14 cellular contexts compared by ENCODE assay signal in genomic region chr14:57179273-57179672, GRCh38.
DNase-seq lines count a peak whose midpoint lies in the region; ATAC-seq and TF ChIP-seq lines count a peak whose summit lies in the region.
"Had no signal": no experiment of that assay in that cellular context is flagged by ENCODE, and none has a peak within 500 bp of the region (broad histone marks: within the 10 kb centered on the region; RNA-seq: fewer than 3 reads in every experiment).

No MANE protein-coding gene starts in this region.

- H3K9me3 Mint-ChIP-seq in endodermal cell (no peaks in the 10 kb centered on the region), neural progenitor cell (no peaks in the 10 kb centered on the region), immature natural killer cell (peaks cover 0 to 5% (median 0%) of the 10 kb centered on the region in 6 donors)
- H3K9me3 Mint-ChIP-seq: CD4-positive, alpha-beta memory T cell; HFFc6 had no signal

- no peak for DNase-seq in RWPE2 (ENCODE audit: low spot score)
- peak; percentile 55 for DNase-seq in endodermal cell
- DNase-seq in neural progenitor cell (ENCODE audit: low spot score) = peak; percentile 11
- no peak for DNase-seq in GM23248
- no peak for DNase-seq in immature natural killer cell
- DNase-seq: C1 segment of cervical spinal cord; Calu3; CD4-positive, alpha-beta memory T cell; COR-L47; DMS53; DMS79 treated with DMSO at 0.1 percent for 48 hours; HFFc6 had no signal

- H3K9ac ChIP-seq in endodermal cell (ENCODE audit: extremely low read depth, low read length, poor library complexity, severe bottlenecking) (no peak overlapping the region), neural progenitor cell (no peak overlapping the region), GM23248 (no peak overlapping the region)

- no peaks in the 10 kb centered on the region for H4K20me1 ChIP-seq in neural progenitor cell (ENCODE audit: low read depth)
- H4K20me1 ChIP-seq in GM23248 (ENCODE audit: insufficient read depth) = no peaks in the 10 kb centered on the region

- H3K9me2 ChIP-seq in GM23248 (ENCODE audit: insufficient read depth) = no peaks in the 10 kb centered on the region

- no peaks in the 10 kb centered on the region for H3K79me2 ChIP-seq in neural progenitor cell (ENCODE audit: low read depth)
- H3K79me2 ChIP-seq in GM23248 (ENCODE audit: insufficient read depth) = no peaks in the 10 kb centered on the region

- H3F3A ChIP-seq in neural progenitor cell (ENCODE audit: low read depth) = no peaks in the 10 kb centered on the region
- H3F3A ChIP-seq in GM23248 (ENCODE audit: insufficient read depth) = no peaks in the 10 kb centered on the region

- H3K36me3 Mint-ChIP-seq in endodermal cell (ENCODE audit: low read depth) = no peaks in the 10 kb centered on the region
- H3K36me3 Mint-ChIP-seq in neural progenitor cell = no peaks in the 10 kb centered on the region
- H3K36me3 Mint-ChIP-seq in immature natural killer cell = no peaks in the 10 kb centered on the region
- H3K36me3 Mint-ChIP-seq: CD4-positive, alpha-beta memory T cell had no signal

- 88 to 92% methylated on average over 2 to 4 of the region's 4 CpGs for WGBS in endodermal cell (ENCODE audit: insufficient coverage in 1 of 2, insufficient read length in 1 of 2), 2 experiments
- WGBS in GM23248 (ENCODE audit: low coverage in 1 of 2, low lambda C conversion rate in 2 of 2, missing lambda C conversion rate in 2 of 2), 2 experiments = 49 to 61% methylated on average over 4 of the region's 4 CpGs

- H3K36me3 ChIP-seq in RWPE2 (ENCODE audit: low read depth) (no peaks in the 10 kb centered on the region), endodermal cell (ENCODE audit: control insufficient read depth, insufficient read depth, low read length) (no peaks in the 10 kb centered on the region), neural progenitor cell (no peaks in the 10 kb centered on the region), GM23248 (ENCODE audit: low read depth) (no peaks in the 10 kb centered on the region)
- H3K36me3 ChIP-seq: HAP-1 had no signal

- no peaks in the 10 kb centered on the region for H3K4me1 ChIP-seq in RWPE2 (ENCODE audit: insufficient read depth, poor library complexity, severe bottlenecking)
- no peaks in the 10 kb centered on the region for H3K4me1 ChIP-seq in endodermal cell (ENCODE audit: control insufficient read depth, insufficient read depth, low read length)
- peaks cover 10% of the 10 kb centered on the region for H3K4me1 ChIP-seq in neural progenitor cell
- no peaks in the 10 kb centered on the region for H3K4me1 ChIP-seq in GM23248 (ENCODE audit: insufficient read depth)

- H3K4me2 ChIP-seq in neural progenitor cell (no peak overlapping the region), GM23248 (ENCODE audit: unreplicated experiment) (no peak overlapping the region)

- H3K27me3 ChIP-seq in RWPE2 (ENCODE audit: insufficient read depth, poor library complexity, severe bottlenecking) (peaks cover 74% of the 10 kb centered on the region), endodermal cell (ENCODE audit: control insufficient read depth, insufficient read depth, low read length, poor library complexity, severe bottlenecking) (no peaks in the 10 kb centered on the region), neural progenitor cell (no peaks in the 10 kb centered on the region), GM23248 (replicated peaks; ENCODE audit: insufficient read depth) (peaks cover 3% of the 10 kb centered on the region; the same call in 1 of the 2 replicates)

- H2AFZ ChIP-seq in neural progenitor cell (replicated peaks) = peak overlapping the region; percentile 55
- no peak overlapping the region for H2AFZ ChIP-seq in GM23248

- in situ Hi-C loops in GM23248 (cut with MboI) = no loop called here

- H3K4me3 ChIP-seq in RWPE2 (ENCODE audit: severe bottlenecking) (no peak overlapping the region), endodermal cell (ENCODE audit: low read length) (no peak overlapping the region), neural progenitor cell (no peak overlapping the region), GM23248 (no peak overlapping the region)
- H3K4me3 ChIP-seq: HAP-1 had no signal

- 0 out of 3 replicates have a peak, but pooled peaks have one; percentile 33 for ATAC-seq in RWPE2 (ENCODE audit: low read depth)
- no peak for ATAC-seq in HG02571 (IDR thresholded peaks at IDR 0.05; ENCODE audit: unreplicated experiment)

- H3K9me3 ChIP-seq in RWPE2 (ENCODE audit: severe bottlenecking) (no peaks in the 10 kb centered on the region), endodermal cell (ENCODE audit: control insufficient read depth, low read length) (no peaks in the 10 kb centered on the region), neural progenitor cell (ENCODE audit: low read depth) (no peaks in the 10 kb centered on the region), GM23248 (ENCODE audit: low read depth) (no peaks in the 10 kb centered on the region)
- H3K9me3 ChIP-seq: HAP-1 had no signal

- H3K27ac Mint-ChIP-seq in endodermal cell (no peak overlapping the region), neural progenitor cell (no peak overlapping the region), immature natural killer cell (no peak overlapping the region)
- H3K27ac Mint-ChIP-seq: CD4-positive, alpha-beta memory T cell; HFFc6 had no signal

- TF ChIP-seq CTCF in RWPE2 (IDR thresholded peaks at IDR 0.05; ENCODE audit: poor library complexity, severe bottlenecking) = no peak
- TF ChIP-seq CTCF in endodermal cell (conservative IDR thresholded peaks at IDR 0.05) = no peak
- no peak for TF ChIP-seq CTCF in neural progenitor cell (IDR thresholded peaks at IDR 0.05)

- H3K27me3 Mint-ChIP-seq in endodermal cell (ENCODE audit: insufficient read depth) = no peaks in the 10 kb centered on the region
- no peaks in the 10 kb centered on the region for H3K27me3 Mint-ChIP-seq in neural progenitor cell (ENCODE audit: insufficient read depth, low read depth)
- peaks cover 0 to 12% (median 0%) of the 10 kb centered on the region in 3 donors for H3K27me3 Mint-ChIP-seq in immature natural killer cell (ENCODE audit: low read depth in 3 of 3)

- H3K4me3 Mint-ChIP-seq in endodermal cell (no peak overlapping the region), neural progenitor cell (no peak overlapping the region), immature natural killer cell (no peak overlapping the region)
- H3K4me3 Mint-ChIP-seq: CD4-positive, alpha-beta memory T cell; HFFc6 had no signal

- no peak overlapping the region for H3K27ac ChIP-seq in RWPE2 (ENCODE audit: poor library complexity, severe bottlenecking)
- H3K27ac ChIP-seq in endodermal cell (ENCODE audit: low read depth, low read length) = no peak overlapping the region
- no peak overlapping the region for H3K27ac ChIP-seq in neural progenitor cell
- H3K27ac ChIP-seq in GM23248 = no peak overlapping the region

- H3K4me1 Mint-ChIP-seq in endodermal cell = no peaks in the 10 kb centered on the region
- peaks cover 4% of the 10 kb centered on the region for H3K4me1 Mint-ChIP-seq in neural progenitor cell
- no peaks in the 10 kb centered on the region for H3K4me1 Mint-ChIP-seq in immature natural killer cell
- H3K4me1 Mint-ChIP-seq: CD4-positive, alpha-beta memory T cell had no signal

Comparison
In these comparisons a context has a peak if more than half of its experiments do, and no peak if none do; other contexts are left out.
1. DNase-seq: peak in endodermal cell (single experiment) and neural progenitor cell (single experiment); none in RWPE2 (single experiment), GM23248 (single experiment) and immature natural killer cell (0 of 3).